In genomic region chr19:40217027-40217810, GRCh38 we compare ENCODE assay signal across 1 cellular context.
TF ChIP-seq lines count a peak whose summit lies in the region.

No MANE protein-coding gene starts in this region.

TF ChIP-seq in GM23338, 12 proteins besides CTCF, POLR2A, EP300 and RAD21 (continued from another document):
- TF ChIP-seq REST (IDR thresholded peaks at IDR 0.05; ENCODE audit: unreplicated experiment) (no peak), NANOG (IDR thresholded peaks at IDR 0.05; ENCODE audit: borderline replicate concordance) (no peak), STAT1 (IDR thresholded peaks at IDR 0.05; ENCODE audit: unreplicated experiment) (no peak), ZNF114 (CRISPR knock-in tag; IDR thresholded peaks at IDR 0.05) (no peak)
